Comparison of ENCODE assay signal across 20 cellular contexts in the genomic region with DNA sequence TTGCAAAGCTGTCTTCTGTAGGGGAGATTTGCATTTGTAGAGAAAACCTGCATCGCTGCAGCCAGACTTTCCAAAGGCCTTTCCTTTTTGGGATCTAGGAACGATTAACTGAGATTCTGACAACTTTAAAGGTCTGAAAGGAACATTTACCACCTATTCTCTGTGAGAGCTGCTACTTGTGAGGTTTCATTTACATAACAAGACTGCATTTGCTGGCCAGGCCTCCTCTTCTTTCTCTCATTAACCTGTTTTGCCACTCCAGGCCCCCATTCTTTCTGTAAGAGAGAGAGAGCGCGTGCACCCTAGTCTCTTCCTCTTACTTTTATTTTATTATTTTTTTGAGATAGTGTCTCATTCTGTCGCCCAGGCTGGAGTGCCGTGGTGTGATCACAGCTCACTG. TPM values are rescaled to one million over a fixed set of nuclear protein-coding genes. Genes with fewer than 3 reads are reported as not detected.
DNase-seq lines count a peak whose midpoint lies in the region; ATAC-seq and TF ChIP-seq lines count a peak whose summit lies in the region.
"Had no signal": no experiment of that assay in that cellular context is flagged by ENCODE, and none has a peak within 500 bp of the region (broad histone marks: within the 10 kb centered on the region; RNA-seq: fewer than 3 reads in every experiment).

No MANE protein-coding gene starts in this region.

- H3K27me3 ChIP-seq in HUES64 (ENCODE audit: insufficient read depth, low read length), result no peaks in the 10 kb centered on the region

- H3K27me3 Mint-ChIP-seq in CD14-positive monocyte (ENCODE audit: low read depth in 3 of 3), result peaks cover 0 to 9% (median 3%) of the 10 kb centered on the region in 3 donors

- H3K36me3 Mint-ChIP-seq in CD14-positive monocyte, result no peaks in the 10 kb centered on the region

- peaks cover 22% of the 10 kb centered on the region for H3K4me1 ChIP-seq in HUES64 (ENCODE audit: insufficient read depth, low read length)

- peak overlapping the region; percentile 85 for H3K4me3 ChIP-seq in HUES64 (ENCODE audit: low read length)
- H3K4me3 ChIP-seq: K562 had no signal

- no peaks in the 10 kb centered on the region for H3K9me3 ChIP-seq in HUES64 (ENCODE audit: insufficient read depth, low read depth, low read length)
- H3K9me3 ChIP-seq: SK-N-SH had no signal

- H3K4me3 Mint-ChIP-seq in CD14-positive monocyte, result no peak overlapping the region

- DNase-seq in ELF-1 (ENCODE audit: low read depth, low spot score) (peak; percentile 79), iPS DF 19.7 (ENCODE audit: low read depth, low spot score) (peak; percentile 59), iPS-NIHi11 (ENCODE audit: low spot score) (peak; percentile 16), NCI-H2029 (lab: John Stamatoyannopoulos, UW) (no peak), left lobe of liver (ENCODE audit: low spot score) (no peak), CD14-positive monocyte (ENCODE audit: low spot score) (no peak)
- DNase-seq in activated naive CD4-positive, alpha-beta T cell treated with anti-CD3 and anti-CD28 coated beads, Interleukin-2, amount 50 U/mL, for 16 hours, result no peak
- DNase-seq: AML-193, DMS79, NCI-H1105, NCI-H1694, NCI-H510A, NCI-H774, SHP77 treated with DMSO at 0.1 percent for 48 hours, SK-N-SH had no signal

- H3K36me3 ChIP-seq in HUES64 (ENCODE audit: insufficient read depth, low read length), result peaks cover 7% of the 10 kb centered on the region

- H3K9ac ChIP-seq in HUES64 (ENCODE audit: low read depth, low read length), result peak overlapping the region; percentile 81
- H3K9ac ChIP-seq: SK-N-SH had no signal

- H3K27ac ChIP-seq in HUES64 (ENCODE audit: low read depth, low read length), result peak overlapping the region; percentile 99
- H3K27ac ChIP-seq: 22Rv1, C4-2B had no signal

- peaks cover 0 to 4% (median 0%) of the 10 kb centered on the region in 7 donors for H3K9me3 Mint-ChIP-seq in CD14-positive monocyte

- no peak for ATAC-seq in left lobe of liver
- ATAC-seq: K562 had no signal

- WGBS in HUES64, result 1% methylated on average over 4 of the region's 6 CpGs

- TF ChIP-seq CTCF in CD14-positive monocyte (IDR thresholded peaks at IDR 0.05), result no peak

- H3K27ac Mint-ChIP-seq in CD14-positive monocyte, result no peak overlapping the region

- intact Hi-C loops in CD14-positive monocyte (cut with micrococcal nuclease), result no loop called here

- no peaks in the 10 kb centered on the region for H3K4me1 Mint-ChIP-seq in CD14-positive monocyte

RNA-seq across cellular contexts. Expression of a gene that starts 31.6 kb away (rescaled TPM):
- 0.50 TPM for polyA plus RNA-seq in HUES64 (2013, experiment 1 of 2)
- polyA plus RNA-seq in HUES64 (2013, experiment 2 of 2), result 0.95 TPM
- not detected for total RNA-seq in left lobe of liver
- polyA plus RNA-seq in CD14-positive monocyte, result not detected
- total RNA-seq: K562, RPMI7951 had no signal
- polyA plus RNA-seq: SK-N-SH had no signal

RNA-seq across cellular contexts. Expression of a gene that starts 34.3 kb away (rescaled TPM):
- 38.6 TPM for polyA plus RNA-seq in HUES64 (2013, experiment 1 of 2)
- polyA plus RNA-seq in HUES64 (2013, experiment 2 of 2), result 46.9 TPM
- 0.81 TPM for total RNA-seq in left lobe of liver
- not detected for polyA plus RNA-seq in CD14-positive monocyte
- total RNA-seq: K562 had no signal
- polyA plus RNA-seq: K562 had no signal

RNA-seq across cellular contexts. Expression of a gene that starts 55.8 kb away (rescaled TPM):
- polyA plus RNA-seq in HUES64 (2013, experiment 1 of 2), result 251 TPM
- polyA plus RNA-seq in HUES64 (2013, experiment 2 of 2), result 275 TPM
- 133 TPM for total RNA-seq in left lobe of liver
- 10 to 100 TPM; 83.5 to 83.9 TPM for polyA plus RNA-seq in CD14-positive monocyte

Comparison
In these comparisons a context has a peak if more than half of its experiments do, and no peak if none do; other contexts are left out.
1. DNase-seq: peak in ELF-1 (single experiment), iPS DF 19.7 (single experiment) and iPS-NIHi11 (single experiment); none in NCI-H2029 (single experiment), activated naive CD4-positive, alpha-beta T cell treated with anti-CD3 and anti-CD28 coated beads, Interleukin-2, amount 50 U/mL, for 16 hours (single experiment), left lobe of liver (single experiment) and CD14-positive monocyte (single experiment).